ENCODE assay signal across 27 cellular contexts in the genomic region with DNA sequence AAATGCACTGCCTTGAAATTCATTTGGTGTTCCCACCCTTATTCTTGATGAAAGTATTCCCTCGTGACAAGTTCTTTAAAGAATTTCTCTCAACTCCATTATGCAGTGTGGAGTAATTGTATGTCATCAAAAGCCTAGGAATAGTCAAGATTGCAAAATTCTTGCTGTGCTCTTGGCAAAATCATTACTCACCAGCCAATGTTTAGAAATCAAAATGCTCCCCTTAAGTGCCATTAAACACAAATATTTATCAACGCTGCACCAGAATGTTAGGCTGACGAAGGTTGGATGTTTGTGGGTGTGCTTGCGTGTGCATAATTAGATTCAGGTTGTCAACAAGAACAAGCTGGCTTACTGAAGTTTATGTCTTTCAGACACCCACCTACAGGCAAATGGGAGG. TPM values are rescaled to one million over a fixed set of nuclear protein-coding genes. Genes with fewer than 3 reads are reported as not detected.
DNase-seq lines count a peak whose midpoint lies in the region; ATAC-seq, FAIRE-seq and TF ChIP-seq lines count a peak whose summit lies in the region.
"Had no signal": no experiment of that assay in that cellular context is flagged by ENCODE, and none has a peak within 500 bp of the region (broad histone marks: within the 10 kb centered on the region; RNA-seq: fewer than 3 reads in every experiment).

No MANE protein-coding gene starts in this region.

- no peaks in the 10 kb centered on the region; the same call in 1 of the 2 replicates for H3K36me3 Mint-ChIP-seq in HFFc6 (ENCODE audit: low read depth)
- H3K36me3 Mint-ChIP-seq: CD4-positive, alpha-beta memory T cell; memory B cell had no signal

- TF ChIP-seq CTCF in HFFc6 (IDR thresholded peaks at IDR 0.05): no peak
- no peak for TF ChIP-seq CTCF in bronchial epithelial cell (IDR thresholded peaks at IDR 0.05; ENCODE audit: insufficient read depth, low read length, severe bottlenecking)

- no peaks in the 10 kb centered on the region for H3K36me3 ChIP-seq in bronchial epithelial cell (ENCODE audit: control insufficient read depth, insufficient read depth, low read length)
- H3K36me3 ChIP-seq: brain microvascular endothelial cell, colonic mucosa, thoracic aorta had no signal

- peaks cover under 1% of the 10 kb centered on the region; the same call in 1 of the 2 replicates for H3K9me3 Mint-ChIP-seq in HFFc6
- H3K9me3 Mint-ChIP-seq: activated CD8-positive, alpha-beta T cell treated with anti-CD3 and anti-CD28 coated beads for 36 hours had no signal

- peaks cover 10% of the 10 kb centered on the region for H3K27me3 Mint-ChIP-seq in HFFc6 (ENCODE audit: insufficient read depth)
- H3K27me3 Mint-ChIP-seq: activated CD8-positive, alpha-beta T cell treated with anti-CD3 and anti-CD28 coated beads for 36 hours had no signal

- FAIRE-seq in bronchial epithelial cell (lab: Jason Lieb, UNC): no peak

- no peak overlapping the region for H3K4me3 ChIP-seq in bronchial epithelial cell (ENCODE audit: low read depth, low read length)
- H3K4me3 ChIP-seq: colonic mucosa, thoracic aorta had no signal

- ATAC-seq in left lobe of liver: peak; percentile 52
- ATAC-seq: activated CD8-positive, alpha-beta T cell treated with anti-CD3 and anti-CD28 coated beads for 36 hours; effector memory CD8-positive, alpha-beta T cell; stimulated activated naive CD8-positive, alpha-beta T cell treated with anti-CD3 and anti-CD28 coated beads, Interleukin-15, Interleukin-2, amounts not matched to agents 100 U/mL and 50 U/mL, for 24 hours had no signal

- H3K4me1 Mint-ChIP-seq in HFFc6 (ENCODE audit: low read depth): peaks cover 36% of the 10 kb centered on the region
- H3K4me1 Mint-ChIP-seq: CD4-positive, alpha-beta memory T cell; memory B cell had no signal

- H3K4me3 Mint-ChIP-seq in HFFc6: no peak overlapping the region
- H3K4me3 Mint-ChIP-seq: activated CD8-positive, alpha-beta T cell treated with anti-CD3 and anti-CD28 coated beads for 36 hours; CD4-positive, alpha-beta memory T cell; effector memory CD8-positive, alpha-beta T cell; memory B cell had no signal

- peak; percentile 75 for DNase-seq in AG20443 (ENCODE audit: low spot score)
- peak; percentile 86 for DNase-seq in HFFc6
- DNase-seq in bronchial epithelial cell (ENCODE audit: low read depth): peak; percentile 80
- DNase-seq in left lobe of liver (ENCODE audit: low spot score): no peak
- DNase-seq in glomerular visceral epithelial cell (ENCODE audit: extremely low spot score): no peak
- DNase-seq in stimulated activated CD4-positive, alpha-beta T cell treated with anti-CD3 and anti-CD28 coated beads, Interleukin-2, amount 100 ng/mL, for 48 hours: no peak
- no peak for DNase-seq in activated CD4-positive, CD25-positive, alpha-beta regulatory T cell (lab: John Stamatoyannopoulos, UW)
- DNase-seq in stimulated activated naive CD4-positive, alpha-beta T cell (lab: John Stamatoyannopoulos, UW): no peak
- DNase-seq: ACHN; activated CD4-positive, CD25-positive, alpha-beta regulatory T cell treated with anti-CD3 and anti-CD28 coated beads, Interleukin-2, amount 50 U/mL, for 72 hours; activated CD8-positive, alpha-beta T cell treated with anti-CD3 and anti-CD28 coated beads for 36 hours; activated effector memory CD4-positive, alpha-beta T cell treated with Interleukin-2 at 50 U/mL for 16 hours; activated T-cell treated with anti-CD3 and anti-CD28 coated beads for 4 hours; brain microvascular endothelial cell; CD4-positive, alpha-beta memory T cell; colonic mucosa; effector memory CD8-positive, alpha-beta T cell; head of caudate nucleus; Karpas-422; NCI-H187; NCI-H2171 treated with DMSO at 0.1 percent for 48 hours; NCI-H524 treated with DMSO at 0.1 percent for 48 hours; stimulated activated naive CD8-positive, alpha-beta T cell treated with anti-CD3 and anti-CD28 coated beads, Interleukin-15, Interleukin-2, amounts not matched to agents 100 U/mL and 50 U/mL, for 24 hours had no signal

- H3K27ac Mint-ChIP-seq in HFFc6: peak overlapping the region; percentile 76
- H3K27ac Mint-ChIP-seq: activated CD8-positive, alpha-beta T cell treated with anti-CD3 and anti-CD28 coated beads for 36 hours; CD4-positive, alpha-beta memory T cell; effector memory CD8-positive, alpha-beta T cell; memory B cell had no signal

- H3K27me3 ChIP-seq in bronchial epithelial cell (ENCODE audit: control insufficient read depth, insufficient read depth, low read length): peaks cover 2% of the 10 kb centered on the region
- H3K27me3 ChIP-seq: brain microvascular endothelial cell, colonic mucosa had no signal

RNA-seq across cellular contexts. Expression of a gene that starts 40.5 kb away (rescaled TPM):
- not detected for total RNA-seq in HFFc6 (2021; fragmentation: NEBNext Ultra II Directional; extraction: Animal tissue kit (Norgen Biotek cat#: 25700))
- total RNA-seq in bronchial epithelial cell: not detected in 2 replicates
- total RNA-seq in left lobe of liver: not detected
- total RNA-seq: activated CD8-positive, alpha-beta T cell treated with anti-CD3 and anti-CD28 coated beads for 36 hours; CD4-positive, alpha-beta memory T cell; fibroblast of lung; myocyte; thoracic aorta had no signal

Comparison
In these comparisons a context has a peak if more than half of its experiments do, and no peak if none do; other contexts are left out.
1. DNase-seq: peak in AG20443 (single experiment), HFFc6 (single experiment) and bronchial epithelial cell (single experiment); none in left lobe of liver (single experiment), glomerular visceral epithelial cell (single experiment), stimulated activated CD4-positive, alpha-beta T cell treated with anti-CD3 and anti-CD28 coated beads, Interleukin-2, amount 100 ng/mL, for 48 hours (0 of 2), activated CD4-positive, CD25-positive, alpha-beta regulatory T cell (0 of 4) and stimulated activated naive CD4-positive, alpha-beta T cell (0 of 6).